In genomic region chrX:12145402-12145801, GRCh38 we compare ENCODE assay signal across 32 cellular contexts. TPM values are rescaled to one million over a fixed set of nuclear protein-coding genes. Genes with fewer than 3 reads are reported as not detected.
"Had no signal": no experiment of that assay in that cellular context is flagged by ENCODE, and none has a peak within 500 bp of the region (broad histone marks: within the 10 kb centered on the region; RNA-seq: fewer than 3 reads in every experiment).

No MANE protein-coding gene starts in this region.

- H3K36me3 Mint-ChIP-seq: immature natural killer cell; mesothelial cell of epicardium; naive B cell; natural killer cell; neural progenitor cell; stimulated activated naive B cell treated with anti-CD40 and anti-IgM and Interleukin-4, amounts not matched to agents 10 μg/mL and 1 μg/mL and 100 μg/mL, for 72 hours had no signal

- DNase-seq: hypothalamus; immature natural killer cell; kidney; left lung; lower lobe of right lung; mesendoderm; naive B cell; natural killer cell; nephron progenitor cell; occipital lobe; right lobe of liver; stimulated activated CD4-positive, alpha-beta T cell treated with anti-CD3 and anti-CD28 coated beads, Interleukin-12 subunit alpha, Interleukin-12 subunit beta, amount 100 ng/mL, for 4 hours; stimulated activated CD4-positive, alpha-beta T cell treated with anti-CD3 and anti-CD28 coated beads, Interleukin-15, amount 100 ng/mL, for 24 hours; stimulated activated CD4-positive, alpha-beta T cell treated with anti-CD3 and anti-CD28 coated beads, Interleukin-2, amount 100 ng/mL, for 24 hours; stimulated activated CD4-positive, alpha-beta T cell treated with anti-CD3 and anti-CD28 coated beads, Interleukin-4, amount 100 ng/mL, for 1 hour; stimulated activated naive B cell treated with anti-CD40 and anti-IgM and Interleukin-4, amounts not matched to agents 10 μg/mL and 1 μg/mL and 100 μg/mL, for 72 hours; stimulated activated naive CD8-positive, alpha-beta T cell treated with anti-CD3 and anti-CD28 coated beads, Interleukin-15, Interleukin-2, amounts not matched to agents 100 U/mL and 50 U/mL, for 24 hours; stomach; testis; thyroid gland; transverse colon; upper lobe of left lung had no signal

- H3K4me2 ChIP-seq: neural progenitor cell had no signal

- H3K4me1 ChIP-seq: left lung, lower lobe of right lung, neural progenitor cell, right atrium auricular region, right lobe of liver, stomach, testis, thyroid gland, transverse colon, upper lobe of left lung, vagina had no signal

- FAIRE-seq: islet of Langerhans had no signal

- H2AFZ ChIP-seq: neural progenitor cell had no signal

- H3K4me3 Mint-ChIP-seq: immature natural killer cell; mesothelial cell of epicardium; naive B cell; natural killer cell; nephron progenitor cell; neural progenitor cell; stimulated activated naive B cell treated with anti-CD40 and anti-IgM and Interleukin-4, amounts not matched to agents 10 μg/mL and 1 μg/mL and 100 μg/mL, for 72 hours had no signal

- H3K4me3 ChIP-seq: left lung, lower lobe of right lung, neural progenitor cell, right atrium auricular region, right lobe of liver, skin epidermis, stomach, testis, thyroid gland, transverse colon, upper lobe of left lung, vagina had no signal

- H3K36me3 ChIP-seq: left lung, lower lobe of right lung, neural progenitor cell, neutrophil, right atrium auricular region, right lobe of liver, stomach, thyroid gland, transverse colon, upper lobe of left lung, vagina had no signal

- ATAC-seq: left colon; left lung; lower lobe of right lung; natural killer cell; right lobe of liver; stimulated activated naive B cell treated with anti-CD40 and anti-IgM and Interleukin-4, amounts not matched to agents 10 μg/mL and 1 μg/mL and 100 μg/mL, for 72 hours; stimulated activated naive CD8-positive, alpha-beta T cell treated with anti-CD3 and anti-CD28 coated beads, Interleukin-15, Interleukin-2, amounts not matched to agents 100 U/mL and 50 U/mL, for 24 hours had no signal

- H3K9ac ChIP-seq: neural progenitor cell had no signal

- H3K9me3 ChIP-seq: left lung, lower lobe of right lung, neutrophil, right atrium auricular region, right lobe of liver, testis, thyroid gland, transverse colon, upper lobe of left lung, vagina had no signal

- H3K9me3 Mint-ChIP-seq: natural killer cell; neural progenitor cell; stimulated activated naive B cell treated with anti-CD40 and anti-IgM and Interleukin-4, amounts not matched to agents 10 μg/mL and 1 μg/mL and 100 μg/mL, for 72 hours had no signal

- H3K27me3 ChIP-seq: neutrophil, right atrium auricular region, right lobe of liver, stomach, testis, thyroid gland, transverse colon, upper lobe of left lung, vagina had no signal

- H3K27ac ChIP-seq: left lung, lower lobe of right lung, neural progenitor cell, neutrophil, right atrium auricular region, right lobe of liver, skin epidermis, stomach, testis, thyroid gland, transverse colon, upper lobe of left lung, vagina had no signal

- H3K27ac Mint-ChIP-seq: immature natural killer cell; mesothelial cell of epicardium; naive B cell; natural killer cell; nephron progenitor cell; neural progenitor cell; progenitor cell of endocrine pancreas; stimulated activated naive B cell treated with anti-CD40 and anti-IgM and Interleukin-4, amounts not matched to agents 10 μg/mL and 1 μg/mL and 100 μg/mL, for 72 hours had no signal

- H3K4me1 Mint-ChIP-seq: immature natural killer cell; mesothelial cell of epicardium; naive B cell; natural killer cell; nephron progenitor cell; neural progenitor cell; stimulated activated naive B cell treated with anti-CD40 and anti-IgM and Interleukin-4, amounts not matched to agents 10 μg/mL and 1 μg/mL and 100 μg/mL, for 72 hours had no signal

RNA-seq across cellular contexts. Expression of gene FRMPD4, which starts 7.1 kb away (rescaled TPM):
- total RNA-seq: kidney, left lung, mesothelial cell of epicardium, mononuclear cell, natural killer cell, thyroid gland, vagina had no signal
- polyA plus RNA-seq: immature natural killer cell had no signal
